Comparison of ENCODE assay signal across 16 cellular contexts in genomic region chr1:220652995-220653394, GRCh38.
"Had no signal": no experiment of that assay in that cellular context is flagged by ENCODE, and none has a peak within 500 bp of the region (broad histone marks: within the 10 kb centered on the region; RNA-seq: fewer than 3 reads in every experiment).

No MANE protein-coding gene starts in this region.

- H3K4me1 Mint-ChIP-seq: activated CD4-positive, alpha-beta memory T cell treated with anti-CD3 and anti-CD28 coated beads, Interleukin-2, amount 10 ng/mL, durations not matched to agents 7 days and 5 days; activated naive CD4-positive, alpha-beta T cell treated with anti-CD3 and anti-CD28 coated beads, Interleukin-2, amount 10 ng/mL, durations not matched to agents 7 days and 5 days had no signal

- H3K27ac ChIP-seq: epithelial cell of prostate, psoas muscle, upper lobe of left lung had no signal

- H3K36me3 Mint-ChIP-seq: activated naive CD4-positive, alpha-beta T cell treated with anti-CD3 and anti-CD28 coated beads, Interleukin-2, amount 10 ng/mL, durations not matched to agents 7 days and 5 days; natural killer cell treated with Interleukin-12 subunit alpha and Interleukin-12 subunit beta and Interleukin-15 and Interleukin-18, amount 100 ng/mL, for 72 hours had no signal

- H3K4me1 ChIP-seq: psoas muscle, upper lobe of left lung had no signal

- ATAC-seq: heart right ventricle; left cardiac atrium; natural killer cell treated with Interleukin-12 subunit alpha and Interleukin-12 subunit beta and Interleukin-15 and Interleukin-18, amount 100 ng/mL, for 72 hours; psoas muscle; right cardiac atrium had no signal

- H3K27ac Mint-ChIP-seq: activated CD4-positive, alpha-beta memory T cell treated with anti-CD3 and anti-CD28 coated beads, Interleukin-2, amount 10 ng/mL, durations not matched to agents 7 days and 5 days; activated naive CD4-positive, alpha-beta T cell treated with anti-CD3 and anti-CD28 coated beads, Interleukin-2, amount 10 ng/mL, durations not matched to agents 7 days and 5 days; natural killer cell treated with Interleukin-12 subunit alpha and Interleukin-12 subunit beta and Interleukin-15 and Interleukin-18, amount 100 ng/mL, for 72 hours had no signal

- H3K9me3 Mint-ChIP-seq: activated CD4-positive, alpha-beta memory T cell treated with anti-CD3 and anti-CD28 coated beads, Interleukin-2, amount 10 ng/mL, durations not matched to agents 7 days and 5 days; activated naive CD4-positive, alpha-beta T cell treated with anti-CD3 and anti-CD28 coated beads, Interleukin-2, amount 10 ng/mL, durations not matched to agents 7 days and 5 days; natural killer cell treated with Interleukin-12 subunit alpha and Interleukin-12 subunit beta and Interleukin-15 and Interleukin-18, amount 100 ng/mL, for 72 hours had no signal

- H3K4me3 Mint-ChIP-seq: activated CD4-positive, alpha-beta memory T cell treated with anti-CD3 and anti-CD28 coated beads, Interleukin-2, amount 10 ng/mL, durations not matched to agents 7 days and 5 days; activated naive CD4-positive, alpha-beta T cell treated with anti-CD3 and anti-CD28 coated beads, Interleukin-2, amount 10 ng/mL, durations not matched to agents 7 days and 5 days; natural killer cell treated with Interleukin-12 subunit alpha and Interleukin-12 subunit beta and Interleukin-15 and Interleukin-18, amount 100 ng/mL, for 72 hours had no signal

- DNase-seq: activated CD4-positive, alpha-beta memory T cell treated with anti-CD3 and anti-CD28 coated beads, Interleukin-2, amount 10 ng/mL, durations not matched to agents 7 days and 5 days; activated CD4-positive, alpha-beta T cell treated with anti-CD3 and anti-CD28 coated beads for 48 hours; activated effector memory CD4-positive, alpha-beta T cell treated with anti-CD3 and anti-CD28 coated beads, Interleukin-2, amount 50 U/mL, for 16 hours; activated naive CD4-positive, alpha-beta T cell treated with anti-CD3 and anti-CD28 coated beads, Interleukin-2, amount 10 ng/mL, durations not matched to agents 7 days and 5 days; amygdala; heart right ventricle; islet precursor cell; left cardiac atrium; midbrain; psoas muscle; right cardiac atrium; stimulated activated CD4-positive, alpha-beta T cell treated with anti-CD3 and anti-CD28 coated beads, Interleukin-4, amount 100 ng/mL, for 24 hours; stimulated activated naive CD4-positive, alpha-beta T cell treated with Interleukin-2 at 50 U/mL for 16 hours; upper lobe of left lung had no signal

- H3K27me3 ChIP-seq: heart right ventricle, upper lobe of left lung had no signal
